Comparison of ENCODE assay signal across 24 cellular contexts in the genomic region with DNA sequence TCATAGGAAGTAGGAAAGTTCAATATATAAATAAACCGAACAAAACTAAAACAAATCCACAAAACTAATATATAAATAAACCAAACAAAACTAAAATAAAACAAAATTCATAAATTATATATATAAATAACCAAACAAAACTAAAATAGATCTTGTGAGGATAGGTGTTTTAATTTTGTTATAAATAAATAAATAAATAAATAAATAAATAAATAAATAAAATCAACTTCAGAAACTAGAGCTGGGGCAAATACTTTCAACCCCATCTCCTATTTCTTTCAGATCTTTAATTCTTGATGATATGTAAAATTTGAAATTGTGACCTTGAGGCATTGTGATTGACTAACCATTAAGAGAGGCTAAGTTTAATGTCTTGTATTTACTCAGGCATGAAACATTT.
"Had no signal": no experiment of that assay in that cellular context is flagged by ENCODE, and none has a peak within 500 bp of the region (broad histone marks: within the 10 kb centered on the region; RNA-seq: fewer than 3 reads in every experiment).

No MANE protein-coding gene starts in this region.

- ATAC-seq: gastrocnemius medialis; left cardiac atrium; left lung; mucosa of descending colon; natural killer cell treated with Interleukin-12 subunit alpha and Interleukin-12 subunit beta and Interleukin-15 and Interleukin-18, amount 100 ng/mL, for 72 hours; right lobe of liver; stimulated activated naive CD8-positive, alpha-beta T cell treated with anti-CD3 and anti-CD28 coated beads, Interleukin-15, amount 100 ng/mL, for 72 hours; upper lobe of right lung had no signal

- H3K4me2 ChIP-seq: smooth muscle cell had no signal

- H3K9me3 ChIP-seq: colonic mucosa, neutrophil, right lobe of liver, upper lobe of right lung, uterus had no signal

- H3K36me3 ChIP-seq: colonic mucosa, gastrocnemius medialis, left lung, neutrophil, right lobe of liver, suprapubic skin, transverse colon, upper lobe of right lung, uterus had no signal

- DNase-seq: colonic mucosa; effector CD8-positive, alpha-beta T cell; gastrocnemius medialis; head of caudate nucleus; left cardiac atrium; left lung; mesenchymal stem cell; mucosa of descending colon; naive B cell; right lobe of liver; stimulated activated CD4-positive, alpha-beta T cell treated with anti-CD3 and anti-CD28 coated beads, Interleukin-12 subunit alpha, Interleukin-12 subunit beta, amount 100 ng/mL, for 4 hours; stimulated activated CD4-positive, alpha-beta T cell treated with anti-CD3 and anti-CD28 coated beads, Interleukin-1b, Interleukin-23, amount 100 ng/mL, for 48 hours; stimulated activated CD4-positive, alpha-beta T cell treated with anti-CD3 and anti-CD28 coated beads, Interleukin-4, amount 100 ng/mL, for 1 hour; stimulated activated CD8-positive, alpha-beta memory T cell treated with anti-CD3 and anti-CD28 coated beads, Interleukin-4, amount 100 ng/mL, for 48 hours; stimulated activated naive CD4-positive, alpha-beta T cell; stimulated activated naive CD8-positive, alpha-beta T cell treated with anti-CD3 and anti-CD28 coated beads, Interleukin-15, amount 100 ng/mL, for 72 hours; transverse colon; upper lobe of right lung; uterus had no signal

- H3K27me3 ChIP-seq: colonic mucosa, gastrocnemius medialis, left lung, neutrophil, right lobe of liver, suprapubic skin, transverse colon, upper lobe of right lung, uterus had no signal

- H3K4me3 ChIP-seq: colonic mucosa, gastrocnemius medialis, left lung, mucosa of descending colon, right lobe of liver, smooth muscle cell, suprapubic skin, transverse colon, upper lobe of right lung, uterus had no signal

- H3K27ac ChIP-seq: colonic mucosa, gastrocnemius medialis, left lung, neutrophil, parathyroid adenoma, right lobe of liver, suprapubic skin, transverse colon, upper lobe of right lung, uterus had no signal

- H3K4me1 ChIP-seq: colonic mucosa, gastrocnemius medialis, left lung, parathyroid adenoma, right lobe of liver, suprapubic skin, transverse colon, upper lobe of right lung, uterus had no signal
